Comparison of ENCODE assay signal across 21 cellular contexts in genomic region chr6:55643868-55644267, GRCh38.
DNase-seq lines count a peak whose midpoint lies in the region; FAIRE-seq and TF ChIP-seq lines count a peak whose summit lies in the region.
"Had no signal": no experiment of that assay in that cellular context is flagged by ENCODE, and none has a peak within 500 bp of the region (broad histone marks: within the 10 kb centered on the region; RNA-seq: fewer than 3 reads in every experiment).

No MANE protein-coding gene starts in this region.

- no peak overlapping the region for H3K4me3 Mint-ChIP-seq in astrocyte (ENCODE audit: unreplicated experiment)
- H3K4me3 Mint-ChIP-seq: activated CD4-positive, alpha-beta memory T cell treated with anti-CD3 and anti-CD28 coated beads for 36 hours; H9 had no signal

- FAIRE-seq in astrocyte (lab: Jason Lieb, UNC) = no peak

- H3K9me3 Mint-ChIP-seq in astrocyte (ENCODE audit: unreplicated experiment) = peaks cover 9% of the 10 kb centered on the region

- H3K27ac Mint-ChIP-seq in astrocyte (ENCODE audit: unreplicated experiment) = no peak overlapping the region
- H3K27ac Mint-ChIP-seq: activated CD4-positive, alpha-beta memory T cell treated with anti-CD3 and anti-CD28 coated beads for 36 hours; H9 had no signal

- H3K4me2 ChIP-seq in astrocyte (ENCODE audit: low read length) (no peak overlapping the region), mesendoderm (ENCODE audit: low read length) (no peak overlapping the region)

- H4K5ac ChIP-seq in mesendoderm (ENCODE audit: low read length) = no peak overlapping the region

- H2AFZ ChIP-seq in astrocyte (ENCODE audit: low read depth, low read length) = no peak overlapping the region

- H3K27me3 Mint-ChIP-seq in astrocyte (ENCODE audit: low read depth, unreplicated experiment) = no peaks in the 10 kb centered on the region
- H3K27me3 Mint-ChIP-seq: activated CD4-positive, alpha-beta memory T cell treated with anti-CD3 and anti-CD28 coated beads for 36 hours had no signal

- H3K9ac ChIP-seq in astrocyte (ENCODE audit: low read length) (no peak overlapping the region), mesendoderm (ENCODE audit: low read length) (no peak overlapping the region)

- H3K9me3 ChIP-seq in astrocyte (ENCODE audit: insufficient read depth, low read depth, low read length) = no peaks in the 10 kb centered on the region

- no peak overlapping the region for H3K23ac ChIP-seq in mesendoderm (ENCODE audit: low read length)

- no peak overlapping the region for H2BK15ac ChIP-seq in mesendoderm (replicated peaks; ENCODE audit: low read depth)

- no peaks in the 10 kb centered on the region for H3K36me3 Mint-ChIP-seq in astrocyte (ENCODE audit: low read depth, unreplicated experiment)
- H3K36me3 Mint-ChIP-seq: activated CD4-positive, alpha-beta memory T cell treated with anti-CD3 and anti-CD28 coated beads for 36 hours had no signal

- H3K18ac ChIP-seq in mesendoderm (ENCODE audit: low read length) = no peak overlapping the region

- H2BK5ac ChIP-seq in mesendoderm (ENCODE audit: low read length) = no peak overlapping the region

- DNase-seq in Kasumi-1 (lab: John Stamatoyannopoulos, UW) = peak; percentile 71 to 77
- DNase-seq in astrocyte (ENCODE audit: low read depth) = peak; percentile 22
- DNase-seq in fibroblast of the aortic adventitia (ENCODE audit: low read depth) = peak; percentile 18
- peak; percentile 68 for DNase-seq in stromal cell of bone marrow (ENCODE audit: low read depth)
- no peak for DNase-seq in mesendoderm
- no peak for DNase-seq in dermis blood vessel endothelial cell
- no peak for DNase-seq in COLO668 (lab: John Stamatoyannopoulos, UW; ENCODE audit: unreplicated experiment)
- DNase-seq: activated CD4-positive, alpha-beta memory T cell treated with anti-CD3 and anti-CD28 coated beads for 36 hours; activated gamma-delta T cell; AML-193; amniotic stem cell; cerebellar nuclear complex; DND-41; effector memory CD4-positive, alpha-beta T cell; H9; NCI-H1417; NCI-H526 treated with DMSO at 0.1 percent for 48 hours; SHP77 treated with DMSO at 0.1 percent for 48 hours; spleen; stimulated activated CD4-positive, alpha-beta T cell treated with anti-CD3 and anti-CD28 coated beads, Interleukin-4, amount 100 ng/mL, for 24 hours; upper lobe of left lung had no signal

- TF ChIP-seq CTCF in astrocyte (IDR thresholded peaks at IDR 0.05; ENCODE audit: insufficient read depth, low read depth, low read length) (no peak), fibroblast of the aortic adventitia (IDR thresholded peaks at IDR 0.05; ENCODE audit: insufficient read depth, low read length) (no peak)

- H3K4me1 Mint-ChIP-seq in astrocyte (ENCODE audit: low read depth, unreplicated experiment) = no peaks in the 10 kb centered on the region

- H3K4me1 ChIP-seq in astrocyte (ENCODE audit: insufficient read depth, low read length) = no peaks in the 10 kb centered on the region
- no peaks in the 10 kb centered on the region for H3K4me1 ChIP-seq in mesendoderm (ENCODE audit: control insufficient read depth, low read depth, low read length)
- H3K4me1 ChIP-seq: spleen, upper lobe of left lung had no signal

- H3K27me3 ChIP-seq in astrocyte (ENCODE audit: insufficient read depth, low read length) (no peaks in the 10 kb centered on the region), mesendoderm (ENCODE audit: insufficient read depth, low read length, poor library complexity) (no peaks in the 10 kb centered on the region)
- H3K27me3 ChIP-seq: spleen, upper lobe of left lung had no signal

- no peak overlapping the region for H2AK5ac ChIP-seq in mesendoderm (ENCODE audit: low read length)

- no peak overlapping the region for H3K4me3 ChIP-seq in astrocyte (ENCODE audit: insufficient read depth, low read depth, low read length)
- no peak overlapping the region for H3K4me3 ChIP-seq in fibroblast of the aortic adventitia (ENCODE audit: low read depth, low read length)
- no peak overlapping the region for H3K4me3 ChIP-seq in mesendoderm (ENCODE audit: low read length)
- H3K4me3 ChIP-seq: spleen, upper lobe of left lung had no signal

- H3K36me3 ChIP-seq in astrocyte (ENCODE audit: insufficient read depth, low read length) = no peaks in the 10 kb centered on the region
- no peaks in the 10 kb centered on the region for H3K36me3 ChIP-seq in mesendoderm (ENCODE audit: control insufficient read depth, insufficient read depth, low read length)
- H3K36me3 ChIP-seq: spleen, upper lobe of left lung had no signal

- no peak overlapping the region for H3K27ac ChIP-seq in astrocyte (ENCODE audit: low read depth, low read length)
- H3K27ac ChIP-seq in mesendoderm (ENCODE audit: low read depth, low read length) = no peak overlapping the region
- H3K27ac ChIP-seq: spleen, upper lobe of left lung had no signal

- H4K20me1 ChIP-seq in astrocyte (ENCODE audit: insufficient read depth, low read length) = no peaks in the 10 kb centered on the region

- no peak overlapping the region for H4K8ac ChIP-seq in mesendoderm (ENCODE audit: low read depth, low read length)

- H3K4ac ChIP-seq in mesendoderm (ENCODE audit: low read depth, low read length) = no peak overlapping the region

- H2BK120ac ChIP-seq in mesendoderm (ENCODE audit: low read depth, low read length) = no peak overlapping the region

- H3K56ac ChIP-seq in mesendoderm (ENCODE audit: low read length) = no peak overlapping the region

- no peaks in the 10 kb centered on the region for H3K79me1 ChIP-seq in mesendoderm (ENCODE audit: low read length)

- H3K79me2 ChIP-seq in astrocyte (ENCODE audit: insufficient read depth, low read length) (no peaks in the 10 kb centered on the region), mesendoderm (ENCODE audit: control insufficient read depth, insufficient read depth, low read length) (no peaks in the 10 kb centered on the region)

Comparison
In these comparisons a context has a peak if more than half of its experiments do, and no peak if none do; other contexts are left out.
1. DNase-seq: peak in Kasumi-1 (2 of 2), astrocyte (single experiment), fibroblast of the aortic adventitia (single experiment) and stromal cell of bone marrow (single experiment); none in mesendoderm (single experiment), dermis blood vessel endothelial cell (single experiment) and COLO668 (single experiment).